In the genomic region with DNA sequence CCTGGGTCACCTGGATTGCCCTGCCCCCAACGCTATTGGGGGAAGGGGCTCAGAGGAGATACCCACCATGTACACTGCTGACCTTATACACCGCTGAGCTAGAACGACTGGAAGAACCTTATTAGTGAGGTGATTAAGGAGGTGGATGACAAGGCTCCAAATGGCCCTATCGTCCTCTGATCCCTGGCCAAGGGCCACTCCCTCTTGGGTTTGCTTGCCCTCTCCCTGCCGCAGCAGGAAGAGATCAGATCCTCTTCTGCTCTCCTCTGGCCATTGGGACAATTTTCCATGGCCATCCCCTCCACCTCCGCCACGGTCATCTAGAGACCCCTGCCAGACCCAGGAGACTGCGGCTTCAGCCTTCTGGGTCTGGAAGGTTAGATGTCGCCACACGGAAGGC, we compare ENCODE assay signal across 1 cellular context.
TF ChIP-seq lines count a peak whose summit lies in the region.

No MANE protein-coding gene starts in this region.

TF ChIP-seq in IMR-90, 13 proteins besides CTCF, POLR2A, EP300 and RAD21:
- TF ChIP-seq BHLHE40 (IDR thresholded peaks at IDR 0.05; ENCODE audit: low read depth, low read length) (no peak), SMC3 (IDR thresholded peaks at IDR 0.05; ENCODE audit: low read depth, low read length) (no peak), RFX5 (IDR thresholded peaks at IDR 0.05; ENCODE audit: low read depth, low read length) (no peak), NFE2L2 (IDR thresholded peaks at IDR 0.05; ENCODE audit: low read depth, low read length) (no peak), FOS (IDR thresholded peaks at IDR 0.05; ENCODE audit: low read depth, low read length) (no peak)
- TF ChIP-seq, protein P1, sequence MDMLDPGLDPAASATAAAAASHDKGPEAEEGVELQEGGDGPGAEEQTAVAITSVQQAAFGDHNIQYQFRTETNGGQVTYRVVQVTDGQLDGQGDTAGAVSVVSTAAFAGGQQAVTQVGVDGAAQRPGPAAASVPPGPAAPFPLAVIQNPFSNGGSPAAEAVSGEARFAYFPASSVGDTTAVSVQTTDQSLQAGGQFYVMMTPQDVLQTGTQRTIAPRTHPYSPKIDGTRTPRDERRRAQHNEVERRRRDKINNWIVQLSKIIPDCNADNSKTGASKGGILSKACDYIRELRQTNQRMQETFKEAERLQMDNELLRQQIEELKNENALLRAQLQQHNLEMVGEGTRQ (IDR thresholded peaks at IDR 0.05; ENCODE audit: low read depth, low read length), result no peak
